In the genomic region with DNA sequence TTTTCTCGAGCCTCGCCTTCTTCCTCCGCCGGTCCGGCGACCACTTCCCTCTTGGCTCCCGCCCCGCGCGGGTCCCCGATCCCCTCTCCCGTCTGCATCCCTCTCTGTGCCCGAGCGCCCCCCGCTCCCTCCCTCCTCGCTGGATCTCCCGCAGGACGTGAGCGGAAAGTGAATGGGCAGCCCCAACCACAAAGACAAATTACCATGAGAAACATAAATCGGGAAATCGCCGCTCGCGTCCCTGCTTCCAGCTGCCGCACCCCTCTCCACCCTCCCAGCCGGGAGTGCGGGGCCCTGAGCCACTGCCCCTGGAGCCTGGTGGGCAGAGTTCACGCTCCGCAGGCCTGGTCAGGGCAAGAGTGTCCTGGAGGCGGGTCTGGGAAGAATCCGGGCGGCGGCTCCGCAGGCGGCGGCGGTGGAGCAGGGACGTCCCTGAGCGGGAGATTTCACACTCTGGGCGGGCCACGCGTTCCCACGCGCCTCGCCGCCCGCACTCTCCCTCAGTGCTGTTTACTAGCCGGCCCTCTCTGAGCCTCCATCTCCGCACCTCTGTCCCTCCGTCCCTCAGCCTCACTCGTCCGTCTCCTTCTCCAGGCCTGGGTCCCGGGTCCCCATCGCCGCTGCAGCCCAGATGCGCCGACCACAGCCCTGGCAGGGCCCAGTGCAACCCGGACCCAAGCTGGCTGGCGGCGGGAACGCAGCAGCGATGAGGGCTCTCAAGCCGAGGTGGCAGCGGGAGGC, we compare ENCODE assay signal across 1 cellular context.
TF ChIP-seq lines count a peak whose summit lies in the region.

No MANE protein-coding gene starts in this region.

TF ChIP-seq in SK-N-SH, 30 proteins besides CTCF, POLR2A, EP300 and RAD21:
- peak; percentile 71; the same call in 1 of the 2 replicates for TF ChIP-seq EZH2phosphoT487 (IDR thresholded peaks at IDR 0.05; ENCODE audit: borderline replicate concordance, low read depth)
- peak; percentile 68 for TF ChIP-seq MAX (IDR thresholded peaks at IDR 0.05; ENCODE audit: low read depth)
- TF ChIP-seq, protein P1, sequence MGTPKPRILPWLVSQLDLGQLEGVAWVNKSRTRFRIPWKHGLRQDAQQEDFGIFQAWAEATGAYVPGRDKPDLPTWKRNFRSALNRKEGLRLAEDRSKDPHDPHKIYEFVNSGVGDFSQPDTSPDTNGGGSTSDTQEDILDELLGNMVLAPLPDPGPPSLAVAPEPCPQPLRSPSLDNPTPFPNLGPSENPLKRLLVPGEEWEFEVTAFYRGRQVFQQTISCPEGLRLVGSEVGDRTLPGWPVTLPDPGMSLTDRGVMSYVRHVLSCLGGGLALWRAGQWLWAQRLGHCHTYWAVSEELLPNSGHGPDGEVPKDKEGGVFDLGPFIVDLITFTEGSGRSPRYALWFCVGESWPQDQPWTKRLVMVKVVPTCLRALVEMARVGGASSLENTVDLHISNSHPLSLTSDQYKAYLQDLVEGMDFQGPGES (IDR thresholded peaks at IDR 0.05; ENCODE audit: low read depth, low read length) = no peak
